30 cellular contexts compared by ENCODE assay signal in the genomic region with DNA sequence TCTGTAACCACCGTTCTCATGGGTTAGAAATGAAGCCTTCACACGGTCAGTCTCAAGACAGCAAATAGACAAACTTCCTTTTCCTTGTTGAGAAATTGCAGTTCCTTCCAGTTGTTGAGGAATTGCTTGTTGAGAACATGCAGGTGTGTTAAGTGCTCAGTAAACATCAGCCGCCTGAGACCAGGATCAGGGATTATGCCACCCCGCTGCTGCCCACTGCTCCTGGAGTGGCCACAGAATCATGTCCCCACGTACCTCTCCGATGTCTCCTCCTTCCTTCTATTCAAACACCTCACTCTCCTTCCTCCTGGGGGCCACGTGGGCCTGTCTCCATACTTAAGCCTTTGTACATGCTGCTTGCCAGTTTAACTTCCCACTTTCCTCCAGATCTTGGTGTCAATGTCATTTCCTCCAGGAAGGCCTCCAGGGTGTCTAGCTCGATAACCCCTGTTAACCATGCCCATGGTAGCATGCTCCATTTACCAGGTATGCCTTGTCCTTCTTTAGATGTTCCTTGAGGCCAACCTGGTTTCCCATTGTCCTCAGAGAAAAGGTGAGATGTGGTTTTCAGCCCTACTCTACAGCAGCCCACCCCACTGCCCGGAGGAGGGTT. TPM values are rescaled to one million over a fixed set of nuclear protein-coding genes. Genes with fewer than 3 reads are reported as not detected.
DNase-seq lines count a peak whose midpoint lies in the region; ATAC-seq and TF ChIP-seq lines count a peak whose summit lies in the region.
"Had no signal": no experiment of that assay in that cellular context is flagged by ENCODE, and none has a peak within 500 bp of the region (broad histone marks: within the 10 kb centered on the region; RNA-seq: fewer than 3 reads in every experiment).

No MANE protein-coding gene starts in this region.

- H3K36me3 ChIP-seq in endodermal cell (ENCODE audit: control insufficient read depth, insufficient read depth, low read length): peaks cover 20% of the 10 kb centered on the region
- H3K36me3 ChIP-seq: cardiac muscle cell, colonic mucosa, WERI-Rb-1 had no signal

- H3K27me3 ChIP-seq in endodermal cell (ENCODE audit: control insufficient read depth, insufficient read depth, low read length, poor library complexity, severe bottlenecking): no peaks in the 10 kb centered on the region
- H3K27me3 ChIP-seq: cardiac muscle cell, colonic mucosa, pancreas, suprapubic skin had no signal

- no peak overlapping the region for H3K9ac ChIP-seq in endodermal cell (ENCODE audit: extremely low read depth, low read length, poor library complexity, severe bottlenecking)

- ATAC-seq in GM21367 (IDR thresholded peaks at IDR 0.05; ENCODE audit: unreplicated experiment): no peak
- ATAC-seq: left lobe of liver; natural killer cell treated with Interleukin-12 subunit alpha and Interleukin-12 subunit beta and Interleukin-15 and Interleukin-18, amount 100 ng/mL, for 72 hours; pancreas had no signal

- no peak for TF ChIP-seq CTCF in 22Rv1 (IDR thresholded peaks at IDR 0.05)
- TF ChIP-seq CTCF in HFFc6 (IDR thresholded peaks at IDR 0.05): no peak
- TF ChIP-seq CTCF in endodermal cell (conservative IDR thresholded peaks at IDR 0.05): no peak
- no peak for TF ChIP-seq CTCF in nephron progenitor cell (IDR thresholded peaks at IDR 0.05)

- no peaks in the 10 kb centered on the region for H3K9me3 ChIP-seq in endodermal cell (ENCODE audit: control insufficient read depth, low read length)
- H3K9me3 ChIP-seq: colonic mucosa, pancreas, suprapubic skin had no signal

- H3K4me1 ChIP-seq in endodermal cell (ENCODE audit: control insufficient read depth, insufficient read depth, low read length): no peaks in the 10 kb centered on the region
- H3K4me1 ChIP-seq: colonic mucosa, pancreas, suprapubic skin had no signal

- no peaks in the 10 kb centered on the region for H3K9me3 Mint-ChIP-seq in HFFc6
- H3K9me3 Mint-ChIP-seq in endodermal cell: no peaks in the 10 kb centered on the region
- H3K9me3 Mint-ChIP-seq in nephron progenitor cell: no peaks in the 10 kb centered on the region
- H3K9me3 Mint-ChIP-seq: activated naive CD8-positive, alpha-beta T cell treated with anti-CD3 and anti-CD28 coated beads for 36 hours; activated T-cell treated with anti-CD3 and anti-CD28 coated beads, Interleukin-2, amount 50 U/mL, for 24 hours; natural killer cell treated with Interleukin-12 subunit alpha and Interleukin-12 subunit beta and Interleukin-15 and Interleukin-18, amount 100 ng/mL, for 72 hours had no signal

- H3K36me3 Mint-ChIP-seq in HFFc6 (ENCODE audit: low read depth): peaks cover 60% of the 10 kb centered on the region
- peaks cover 56% of the 10 kb centered on the region for H3K36me3 Mint-ChIP-seq in endodermal cell (ENCODE audit: low read depth)
- peaks cover 38% of the 10 kb centered on the region for H3K36me3 Mint-ChIP-seq in nephron progenitor cell (ENCODE audit: low read depth)
- H3K36me3 Mint-ChIP-seq: activated naive CD8-positive, alpha-beta T cell treated with anti-CD3 and anti-CD28 coated beads for 36 hours; natural killer cell treated with Interleukin-12 subunit alpha and Interleukin-12 subunit beta and Interleukin-15 and Interleukin-18, amount 100 ng/mL, for 72 hours had no signal

- WGBS in endodermal cell (ENCODE audit: insufficient coverage in 1 of 2, insufficient read length in 1 of 2), 2 experiments: 92 to 93% methylated on average over 6 to 8 of the region's 9 CpGs

- H3K4me3 Mint-ChIP-seq in HFFc6: no peak overlapping the region
- H3K4me3 Mint-ChIP-seq in endodermal cell: no peak overlapping the region
- no peak overlapping the region for H3K4me3 Mint-ChIP-seq in nephron progenitor cell
- H3K4me3 Mint-ChIP-seq: activated naive CD8-positive, alpha-beta T cell treated with anti-CD3 and anti-CD28 coated beads for 36 hours; activated T-cell treated with anti-CD3 and anti-CD28 coated beads, Interleukin-2, amount 50 U/mL, for 24 hours; natural killer cell treated with Interleukin-12 subunit alpha and Interleukin-12 subunit beta and Interleukin-15 and Interleukin-18, amount 100 ng/mL, for 72 hours had no signal

- H3K27ac ChIP-seq in 22Rv1 (0 out of 2 replicates have a peak overlapping the region, but pooled peaks have one; percentile 2), endodermal cell (ENCODE audit: low read depth, low read length) (no peak overlapping the region)
- H3K27ac ChIP-seq: cardiac muscle cell, colonic mucosa, pancreas, skin epidermis, suprapubic skin, WERI-Rb-1 had no signal

- DNase-seq in HFFc6: no peak
- DNase-seq in endodermal cell: no peak
- DNase-seq in nephron progenitor cell: no peak
- no peak for DNase-seq in NCI-H187 treated with DMSO at 0.1 percent for 48 hours (lab: John Stamatoyannopoulos, UW)
- DNase-seq in C1 segment of cervical spinal cord (lab: John Stamatoyannopoulos, UW): no peak
- no peak for DNase-seq in UCSD-AML1 (lab: John Stamatoyannopoulos, UW; ENCODE audit: unreplicated experiment)
- DNase-seq: activated CD4-positive, alpha-beta T cell treated with anti-CD3 and anti-CD28 coated beads for 4 hours; activated gamma-delta T cell; activated naive CD8-positive, alpha-beta T cell treated with anti-CD3 and anti-CD28 coated beads for 36 hours; activated T-cell treated with anti-CD3 and anti-CD28 coated beads, Interleukin-2, amount 50 U/mL, for 24 hours; aorta; colonic mucosa; effector CD8-positive, alpha-beta T cell; erythroblast; head of caudate nucleus; NCI-H1048; NCI-H1694; NCI-H2171; NCI-H510A; pancreas; stimulated activated naive CD4-positive, alpha-beta T cell; T1000; WERI-Rb-1 had no signal

- peak overlapping the region; percentile 51 for H3K27ac Mint-ChIP-seq in HFFc6
- H3K27ac Mint-ChIP-seq in endodermal cell: peak overlapping the region; percentile 24
- peak overlapping the region; percentile 41 for H3K27ac Mint-ChIP-seq in nephron progenitor cell
- H3K27ac Mint-ChIP-seq: activated naive CD8-positive, alpha-beta T cell treated with anti-CD3 and anti-CD28 coated beads for 36 hours; activated T-cell treated with anti-CD3 and anti-CD28 coated beads, Interleukin-2, amount 50 U/mL, for 24 hours had no signal

- peaks cover 5% of the 10 kb centered on the region for H3K27me3 Mint-ChIP-seq in HFFc6 (ENCODE audit: insufficient read depth)
- H3K27me3 Mint-ChIP-seq in endodermal cell (ENCODE audit: insufficient read depth): no peaks in the 10 kb centered on the region
- H3K27me3 Mint-ChIP-seq in nephron progenitor cell (ENCODE audit: low read depth, poor library complexity): peaks cover 9% of the 10 kb centered on the region
- H3K27me3 Mint-ChIP-seq: activated naive CD8-positive, alpha-beta T cell treated with anti-CD3 and anti-CD28 coated beads for 36 hours; activated T-cell treated with anti-CD3 and anti-CD28 coated beads, Interleukin-2, amount 50 U/mL, for 24 hours; natural killer cell treated with Interleukin-12 subunit alpha and Interleukin-12 subunit beta and Interleukin-15 and Interleukin-18, amount 100 ng/mL, for 72 hours had no signal

- H3K4me1 Mint-ChIP-seq in HFFc6 (ENCODE audit: low read depth) (peaks cover 56% of the 10 kb centered on the region), endodermal cell (no peaks in the 10 kb centered on the region), nephron progenitor cell (peaks cover 9% of the 10 kb centered on the region)

- no peak overlapping the region for H3K4me3 ChIP-seq in endodermal cell (ENCODE audit: low read length)
- H3K4me3 ChIP-seq: cardiac muscle cell, colonic mucosa, pancreas, skin epidermis, suprapubic skin had no signal

RNA-seq across cellular contexts. Expression of gene RPL26L1, which starts 33.8 kb away (rescaled TPM):
- 100 to 1,000 TPM in 5 of 6 experiments, 10 to 100 TPM in 1; 88.9 to 122 (median 113) TPM for total RNA-seq in HFFc6 (2021; fragmentation: NEBNext Ultra II Directional; extraction: Animal tissue kit (Norgen Biotek cat#: 25700))
- 10 to 100 TPM; 56.7 to 60.0 TPM for total RNA-seq in endodermal cell
- 72.4 TPM for polyA plus RNA-seq in endodermal cell (2013, experiment 1 of 2)
- 76.0 TPM for polyA plus RNA-seq in endodermal cell (2013, experiment 2 of 2)

RNA-seq across cellular contexts. Expression of gene ATP6V0E1, which starts 58.1 kb away (rescaled TPM):
- total RNA-seq in HFFc6 (2021; fragmentation: NEBNext Ultra II Directional; extraction: Animal tissue kit (Norgen Biotek cat#: 25700)): 100 to 1,000 TPM; 462 to 606 (median 488) TPM
- 100 to 1,000 TPM; 119 to 128 TPM for total RNA-seq in endodermal cell
- polyA plus RNA-seq in endodermal cell (2013, experiment 1 of 2): 93.0 TPM
- 84.4 TPM for polyA plus RNA-seq in endodermal cell (2013, experiment 2 of 2)
